ENCODE assay signal across 25 cellular contexts in the genomic region with DNA sequence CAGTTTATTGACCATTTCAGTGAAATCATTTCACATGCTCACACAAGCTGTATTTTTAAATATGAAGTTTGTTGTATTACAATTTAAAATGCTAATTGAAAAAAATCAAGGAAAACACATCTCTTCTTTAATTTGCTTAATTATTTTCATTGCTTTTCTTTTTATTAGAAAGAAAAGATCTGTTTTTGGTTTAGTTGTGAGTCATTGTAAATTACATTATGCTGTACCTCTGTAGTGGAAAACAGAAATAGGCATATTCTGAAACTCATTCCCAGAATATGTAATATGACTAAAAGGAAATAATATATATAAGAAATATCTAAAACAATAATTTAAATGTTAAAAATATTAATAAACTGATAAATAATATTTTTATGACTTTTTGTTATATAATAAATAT.
"Had no signal": no experiment of that assay in that cellular context is flagged by ENCODE, and none has a peak within 500 bp of the region (broad histone marks: within the 10 kb centered on the region; RNA-seq: fewer than 3 reads in every experiment).

No MANE protein-coding gene starts in this region.

- H3K27me3 ChIP-seq: adrenal gland, colonic mucosa, SJSA1 had no signal

- DNase-seq: activated CD4-positive, alpha-beta T cell treated with anti-CD3 and anti-CD28 coated beads for 4 hours; activated CD8-positive, alpha-beta memory T cell treated with anti-CD3 and anti-CD28 coated beads, Interleukin-2, amount 50 U/mL, for 48 hours; activated CD8-positive, alpha-beta T cell treated with anti-CD3 and anti-CD28 coated beads for 36 hours; activated naive CD4-positive, alpha-beta T cell treated with anti-CD3 and anti-CD28 coated beads, Interleukin-2, amount 50 U/mL, for 16 hours; activated naive CD8-positive, alpha-beta T cell treated with anti-CD3 and anti-CD28 coated beads, Interleukin-2, amount 10 ng/mL, durations not matched to agents 7 days and 5 days; activated T-cell treated with anti-CD3 and anti-CD28 coated beads, Interleukin-2, amount 50 U/mL, for 1 hour; adrenal gland; anterior cingulate cortex; cerebellar nuclear complex; colonic mucosa; Kasumi-1; MV-4-11; NCI-H1092 treated with DMSO at 0.1 percent for 48 hours; NCI-H1417 treated with DMSO at 0.1 percent for 48 hours; NCI-H1694; NCI-H2029; NCI-H345; NCI-H510A; NCI-H526 treated with DMSO at 0.1 percent for 48 hours; NCI-H82; T-cell; T-helper 2 cell; WERI-Rb-1 had no signal

- H3K4me1 ChIP-seq: adrenal gland, colonic mucosa, SJSA1 had no signal

- H3K36me3 ChIP-seq: adrenal gland, colonic mucosa, SJSA1, WERI-Rb-1 had no signal

- H3K9me3 ChIP-seq: adrenal gland, colonic mucosa, SJSA1 had no signal

- ATAC-seq: activated CD4-positive, CD25-positive, alpha-beta regulatory T cell treated with anti-CD3 and anti-CD28 coated beads, Interleukin-2, amount 50 U/mL, for 24 hours; activated CD8-positive, alpha-beta T cell treated with anti-CD3 and anti-CD28 coated beads for 36 hours; T-cell had no signal

- H3K27ac ChIP-seq: adrenal gland, colonic mucosa, SJSA1, WERI-Rb-1 had no signal

- H3K4me3 ChIP-seq: adrenal gland, colonic mucosa, SJSA1 had no signal
